22 cellular contexts compared by ENCODE assay signal in the genomic region with DNA sequence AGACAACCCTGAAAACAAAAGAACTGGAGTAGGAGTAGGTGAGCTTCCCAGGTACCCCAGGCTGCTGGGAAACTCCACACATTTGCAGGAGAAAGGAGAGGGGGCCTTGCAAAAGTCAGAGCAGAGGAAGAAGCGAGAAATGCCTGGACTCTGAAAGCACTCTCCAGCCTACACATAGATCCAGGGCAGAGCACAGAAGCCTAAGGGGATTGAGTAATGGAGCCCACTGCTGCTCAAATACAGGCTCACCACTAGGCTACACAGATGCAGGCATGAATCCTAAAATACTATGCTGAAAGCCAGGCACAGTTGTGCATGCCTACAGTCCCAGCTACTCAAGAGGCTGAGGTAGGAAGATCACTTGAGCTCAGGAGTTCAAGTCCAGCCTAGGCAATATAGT. TPM values are rescaled to one million over a fixed set of nuclear protein-coding genes. Genes with fewer than 3 reads are reported as not detected.
DNase-seq lines count a peak whose midpoint lies in the region; ATAC-seq and TF ChIP-seq lines count a peak whose summit lies in the region.
"Had no signal": no experiment of that assay in that cellular context is flagged by ENCODE, and none has a peak within 500 bp of the region (broad histone marks: within the 10 kb centered on the region; RNA-seq: fewer than 3 reads in every experiment).

No MANE protein-coding gene starts in this region.

- no peaks in the 10 kb centered on the region for H3K9me2 ChIP-seq in GM23338 (ENCODE audit: insufficient read depth)

- H3K9me3 Mint-ChIP-seq in GM23338, result no peaks in the 10 kb centered on the region
- H3K9me3 Mint-ChIP-seq: CD8-positive, alpha-beta T cell had no signal

- H2BK120ac ChIP-seq in trophoblast cell (ENCODE audit: insufficient read depth, low read length, poor library complexity), result no peak overlapping the region

- H3K4me1 Mint-ChIP-seq in GM23338, result peaks cover 22% of the 10 kb centered on the region

- peaks cover 8% of the 10 kb centered on the region for H3K27me3 Mint-ChIP-seq in GM23338 (ENCODE audit: insufficient read depth, low read depth, poor library complexity)

- no peaks in the 10 kb centered on the region for H3K27me3 ChIP-seq in GM23338 (ENCODE audit: insufficient read depth)
- H3K27me3 ChIP-seq in iPS-20b (ENCODE audit: insufficient read depth, low read length), result no peaks in the 10 kb centered on the region
- H3K27me3 ChIP-seq in trophoblast cell (ENCODE audit: insufficient read depth, low read length), result no peaks in the 10 kb centered on the region
- H3K27me3 ChIP-seq: MG63 had no signal

- H3K79me2 ChIP-seq in GM23338 (replicated peaks; ENCODE audit: insufficient read depth), result no peaks in the 10 kb centered on the region
- no peaks in the 10 kb centered on the region for H3K79me2 ChIP-seq in trophoblast cell (ENCODE audit: control insufficient read depth, insufficient read depth, low read length, poor library complexity)

- peaks cover 3% of the 10 kb centered on the region; the same call in 1 of the 2 replicates for H3K4me1 ChIP-seq in GM23338 (ENCODE audit: insufficient read depth)
- H3K4me1 ChIP-seq in iPS-20b (ENCODE audit: insufficient read depth, low read length), result 0 out of 2 replicates have a peak, but pooled peaks cover 4% of the 10 kb centered on the region
- peaks cover 11 to 17% of the 10 kb centered on the region in 2 experiments for H3K4me1 ChIP-seq in trophoblast cell (ENCODE audit: control insufficient read depth in 1 of 2, insufficient read depth in 2 of 2, low read length in 2 of 2)
- H3K4me1 ChIP-seq: A549 had no signal

- peak; percentile 70 for ATAC-seq in GM23338
- no peak for ATAC-seq in GM21723 (IDR thresholded peaks at IDR 0.05; ENCODE audit: unreplicated experiment)
- ATAC-seq in HG02763 (IDR thresholded peaks at IDR 0.05; ENCODE audit: unreplicated experiment), result no peak
- ATAC-seq: A549; CD8-positive, alpha-beta T cell; GM12878 had no signal

- H3K4me2 ChIP-seq in GM23338, result no peak overlapping the region
- no peak overlapping the region for H3K4me2 ChIP-seq in trophoblast cell (ENCODE audit: low read length)
- H3K4me2 ChIP-seq: A549 had no signal

- peak overlapping the region; percentile 81 for H2BK5ac ChIP-seq in trophoblast cell (ENCODE audit: low read depth, low read length, poor library complexity)

- peak overlapping the region; percentile 18 for H4K91ac ChIP-seq in trophoblast cell (ENCODE audit: low read depth, low read length)

- no peak overlapping the region for H2BK12ac ChIP-seq in trophoblast cell (ENCODE audit: low read length)

- H3F3A ChIP-seq in GM23338 (replicated peaks; ENCODE audit: low read depth), result no peaks in the 10 kb centered on the region

- TF ChIP-seq CTCF in GM23338 (conservative IDR thresholded peaks at IDR 0.05; ENCODE audit: low read depth in 2 of 2) (no peak), VCaP (conservative IDR thresholded peaks at IDR 0.05) (no peak)

- H3K27ac ChIP-seq in GM23338 (ENCODE audit: low read depth) (peak overlapping the region; percentile 69), VCaP (peak overlapping the region; percentile 79; the same call in 1 of the 2 replicates), iPS-20b (ENCODE audit: low read length) (peak overlapping the region; percentile 33), trophoblast cell (ENCODE audit: low read depth, low read length) (peak overlapping the region; percentile 90)
- H3K27ac ChIP-seq: A549, RWPE1 had no signal

- peak overlapping the region; percentile 77; the same call in 1 of the 2 replicates for H3K27ac Mint-ChIP-seq in GM23338
- H3K27ac Mint-ChIP-seq: CD8-positive, alpha-beta T cell had no signal

- H3K79me1 ChIP-seq in trophoblast cell (ENCODE audit: low read length), result peaks cover 6% of the 10 kb centered on the region

- H3K4me3 ChIP-seq in GM23338, result no peak overlapping the region
- H3K4me3 ChIP-seq in iPS-20b (ENCODE audit: low read length), result no peak overlapping the region
- H3K4me3 ChIP-seq in trophoblast cell (ENCODE audit: low read depth, low read length), result no peak overlapping the region
- H3K4me3 ChIP-seq: A549, GM12878, MG63 had no signal

- no peak overlapping the region for H3K4ac ChIP-seq in trophoblast cell (ENCODE audit: low read depth, low read length)

- H3K14ac ChIP-seq in trophoblast cell (ENCODE audit: low read length), result peak overlapping the region; percentile 40

- no peak overlapping the region for H3K18ac ChIP-seq in trophoblast cell (ENCODE audit: low read length)

- H2AFZ ChIP-seq in GM23338, result no peak overlapping the region
- H2AFZ ChIP-seq in trophoblast cell (ENCODE audit: insufficient read depth, low read length, poor library complexity), result no peak overlapping the region

- peaks cover 7% of the 10 kb centered on the region; the same call in 1 of the 2 replicates for H4K20me1 ChIP-seq in GM23338 (replicated peaks; ENCODE audit: insufficient read depth)

- no peak overlapping the region for H4K12ac ChIP-seq in trophoblast cell (ENCODE audit: low read depth, low read length)

- H3K36me3 ChIP-seq in GM23338 (ENCODE audit: insufficient read depth) (peaks cover 22% of the 10 kb centered on the region), iPS-20b (ENCODE audit: insufficient read depth, low read depth, low read length) (peaks cover 82% of the 10 kb centered on the region), trophoblast cell (ENCODE audit: control insufficient read depth in 1 of 2, insufficient read depth in 2 of 2, low read length in 2 of 2) (peaks cover 0 to 3% of the 10 kb centered on the region in 2 experiments)
- H3K36me3 ChIP-seq: MG63 had no signal

- no peak overlapping the region for H4K8ac ChIP-seq in trophoblast cell (ENCODE audit: low read depth, low read length)

- no peak overlapping the region for H3K4me3 Mint-ChIP-seq in GM23338
- H3K4me3 Mint-ChIP-seq: CD8-positive, alpha-beta T cell had no signal

- H3K9me3 ChIP-seq in iPS-20b (ENCODE audit: insufficient read depth, low read depth, low read length) (no peaks in the 10 kb centered on the region), trophoblast cell (ENCODE audit: insufficient read depth, low read depth, low read length) (no peaks in the 10 kb centered on the region)
- H3K9me3 ChIP-seq: A549, Caco-2, MG63 had no signal

- peaks cover 50% of the 10 kb centered on the region for H3K36me3 Mint-ChIP-seq in GM23338 (ENCODE audit: low read depth)
- H3K36me3 Mint-ChIP-seq: CD8-positive, alpha-beta T cell had no signal

- no peak overlapping the region for H3K23ac ChIP-seq in trophoblast cell (ENCODE audit: low read length)

- H2AK5ac ChIP-seq in trophoblast cell (ENCODE audit: low read length), result no peak overlapping the region

- WGBS in trophoblast cell (ENCODE audit: extremely low coverage, insufficient coverage, insufficient read length), result no CpG with 5 or more reads among the region's 1 CpG

- H3K9ac ChIP-seq in iPS-20b (ENCODE audit: low read depth, low read length), result no peak overlapping the region
- H3K9ac ChIP-seq in trophoblast cell (ENCODE audit: low read length), result no peak overlapping the region

- peak; percentile 30 for DNase-seq in GM23338 (ENCODE audit: low spot score)
- peak in 1 of 2 donors; percentile 27 for DNase-seq in trophoblast cell
- no peak for DNase-seq in dedifferentiated amniotic fluid mesenchymal stem cell (ENCODE audit: extremely low spot score)
- DNase-seq: C1 segment of cervical spinal cord; Caco-2; CD8-positive, alpha-beta T cell; GDM1; IMR-90; KG1; MG63; NCI-H1105 treated with DMSO at 0.1 percent for 48 hours; NCI-H2029; NCI-H446 treated with DMSO at 0.1 percent for 48 hours; NCI-H69; SHP77 treated with DMSO at 0.1 percent for 48 hours had no signal

TF ChIP-seq in GM23338, 12 proteins besides CTCF, POLR2A, EP300 and RAD21 (continues in another document):
- no peak for TF ChIP-seq EZH2phosphoT487 (IDR thresholded peaks at IDR 0.05; ENCODE audit: unreplicated experiment)
- no peak for TF ChIP-seq POLR2AphosphoS5 (IDR thresholded peaks at IDR 0.05; ENCODE audit: low read depth)
- TF ChIP-seq, protein P1, sequence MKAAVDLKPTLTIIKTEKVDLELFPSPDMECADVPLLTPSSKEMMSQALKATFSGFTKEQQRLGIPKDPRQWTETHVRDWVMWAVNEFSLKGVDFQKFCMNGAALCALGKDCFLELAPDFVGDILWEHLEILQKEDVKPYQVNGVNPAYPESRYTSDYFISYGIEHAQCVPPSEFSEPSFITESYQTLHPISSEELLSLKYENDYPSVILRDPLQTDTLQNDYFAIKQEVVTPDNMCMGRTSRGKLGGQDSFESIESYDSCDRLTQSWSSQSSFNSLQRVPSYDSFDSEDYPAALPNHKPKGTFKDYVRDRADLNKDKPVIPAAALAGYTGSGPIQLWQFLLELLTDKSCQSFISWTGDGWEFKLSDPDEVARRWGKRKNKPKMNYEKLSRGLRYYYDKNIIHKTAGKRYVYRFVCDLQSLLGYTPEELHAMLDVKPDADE (IDR thresholded peaks at IDR 0.05), result no peak
- no peak for TF ChIP-seq EZH2 (IDR thresholded peaks at IDR 0.05; ENCODE audit: low read depth, unreplicated experiment)
- no peak for TF ChIP-seq ZNF331 (CRISPR knock-in tag; IDR thresholded peaks at IDR 0.05; ENCODE audit: low read depth)
- TF ChIP-seq, protein P2, sequence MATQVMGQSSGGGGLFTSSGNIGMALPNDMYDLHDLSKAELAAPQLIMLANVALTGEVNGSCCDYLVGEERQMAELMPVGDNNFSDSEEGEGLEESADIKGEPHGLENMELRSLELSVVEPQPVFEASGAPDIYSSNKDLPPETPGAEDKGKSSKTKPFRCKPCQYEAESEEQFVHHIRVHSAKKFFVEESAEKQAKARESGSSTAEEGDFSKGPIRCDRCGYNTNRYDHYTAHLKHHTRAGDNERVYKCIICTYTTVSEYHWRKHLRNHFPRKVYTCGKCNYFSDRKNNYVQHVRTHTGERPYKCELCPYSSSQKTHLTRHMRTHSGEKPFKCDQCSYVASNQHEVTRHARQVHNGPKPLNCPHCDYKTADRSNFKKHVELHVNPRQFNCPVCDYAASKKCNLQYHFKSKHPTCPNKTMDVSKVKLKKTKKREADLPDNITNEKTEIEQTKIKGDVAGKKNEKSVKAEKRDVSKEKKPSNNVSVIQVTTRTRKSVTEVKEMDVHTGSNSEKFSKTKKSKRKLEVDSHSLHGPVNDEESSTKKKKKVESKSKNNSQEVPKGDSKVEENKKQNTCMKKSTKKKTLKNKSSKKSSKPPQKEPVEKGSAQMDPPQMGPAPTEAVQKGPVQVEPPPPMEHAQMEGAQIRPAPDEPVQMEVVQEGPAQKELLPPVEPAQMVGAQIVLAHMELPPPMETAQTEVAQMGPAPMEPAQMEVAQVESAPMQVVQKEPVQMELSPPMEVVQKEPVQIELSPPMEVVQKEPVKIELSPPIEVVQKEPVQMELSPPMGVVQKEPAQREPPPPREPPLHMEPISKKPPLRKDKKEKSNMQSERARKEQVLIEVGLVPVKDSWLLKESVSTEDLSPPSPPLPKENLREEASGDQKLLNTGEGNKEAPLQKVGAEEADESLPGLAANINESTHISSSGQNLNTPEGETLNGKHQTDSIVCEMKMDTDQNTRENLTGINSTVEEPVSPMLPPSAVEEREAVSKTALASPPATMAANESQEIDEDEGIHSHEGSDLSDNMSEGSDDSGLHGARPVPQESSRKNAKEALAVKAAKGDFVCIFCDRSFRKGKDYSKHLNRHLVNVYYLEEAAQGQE (IDR thresholded peaks at IDR 0.05; ENCODE audit: unreplicated experiment), result no peak

RNA-seq across cellular contexts. Expression of a gene that starts 33.4 kb away (rescaled TPM):
- total RNA-seq in GM23338 (2014; rRNA removed; shearing (Covaris generic)), result 64.8 and 71.4 TPM in 2 replicates
- polyA plus RNA-seq in GM23338 (2016; fragmentation: Nextera tagmentation; extraction: Ambion mirVana), result 55.6 and 67.5 TPM in 2 replicates
- polyA plus RNA-seq in trophoblast cell (2013), result 31.6 and 33.4 TPM in 2 replicates

Comparison
In these comparisons a context has a peak if more than half of its experiments do, and no peak if none do; other contexts are left out.
1. H3K27ac ChIP-seq: peak in every context shown above with its lines; median percentile 90 in trophoblast cell; 79 in VCaP; 69 in GM23338; 33 in iPS-20b.